ENCODE assay signal across 12 cellular contexts in genomic region chr4:98546910-98547544, GRCh38.
DNase-seq lines count a peak whose midpoint lies in the region; ATAC-seq and TF ChIP-seq lines count a peak whose summit lies in the region.
"Had no signal": no experiment of that assay in that cellular context is flagged by ENCODE, and none has a peak within 500 bp of the region (broad histone marks: within the 10 kb centered on the region; RNA-seq: fewer than 3 reads in every experiment).

No MANE protein-coding gene starts in this region.

- H3K79me1 ChIP-seq in IMR-90 (ENCODE audit: low read depth in 1 of 2, low read length in 2 of 2), result peaks cover 29 to 44% of the 10 kb centered on the region in 2 experiments

- H3K36me3 ChIP-seq in IMR-90 (ENCODE audit: control insufficient read depth, insufficient read depth, low read length), result no peaks in the 10 kb centered on the region; the same call in 1 of the 2 replicates

- no peak overlapping the region for H3K4me3 Mint-ChIP-seq in activated CD4-positive, alpha-beta memory T cell treated with anti-CD3 and anti-CD28 coated beads for 36 hours
- H3K4me3 Mint-ChIP-seq: activated T-cell treated with anti-CD3 and anti-CD28 coated beads, Interleukin-2, amount 50 U/mL, for 24 hours had no signal

- H2AK9ac ChIP-seq in IMR-90 (replicated peaks; ENCODE audit: low read depth, low read length, poor library complexity), result no peak overlapping the region

- peak overlapping the region; percentile 79 for H2AFZ ChIP-seq in IMR-90 (replicated peaks; ENCODE audit: low read length, poor library complexity)

- TF ChIP-seq POLR2A in IMR-90 (IDR thresholded peaks at IDR 0.05; ENCODE audit: low read depth, low read length), result no peak

- intact Hi-C loops in IMR-90 (cut with micrococcal nuclease) (loop anchor here (5.0 kb wide), 1 partner anchor 110 kb away; the partner anchor contains the start of gene TSPAN5), dorsolateral prefrontal cortex (cut with DNase I) (no loop called here)
- intact Hi-C loops in activated CD4-positive, alpha-beta memory T cell treated with anti-CD3 and anti-CD28 coated beads for 36 hours (cut with micrococcal nuclease), result no loop called here

- dilution Hi-C loops in IMR-90 (cut with HindIII; ENCODE audit: low sequenced_read_pairs, unreplicated experiment), result no loop called here

- no peak overlapping the region; the same call in 1 of the 2 replicates for H3K18ac ChIP-seq in IMR-90 (ENCODE audit: low read depth, low read length)

- H3K4me1 Mint-ChIP-seq in activated CD4-positive, alpha-beta memory T cell treated with anti-CD3 and anti-CD28 coated beads for 36 hours (ENCODE audit: low read depth), result peaks cover 20% of the 10 kb centered on the region

- no peak overlapping the region for H2BK15ac ChIP-seq in IMR-90 (ENCODE audit: low read depth, low read length)

- H3K4me2 ChIP-seq in IMR-90 (ENCODE audit: low read depth, low read length), result peak overlapping the region; percentile 81

- H3K56ac ChIP-seq in IMR-90 (ENCODE audit: extremely low read depth, insufficient read depth, low read length), result no peak overlapping the region; the same call in 1 of the 2 replicates

- no peaks in the 10 kb centered on the region for H3K9me3 ChIP-seq in IMR-90 (ENCODE audit: control insufficient read depth, insufficient read depth, low read length)

- TF ChIP-seq RAD21 in IMR-90 (IDR thresholded peaks at IDR 0.05; ENCODE audit: low read length), result 0 out of 2 replicates have a peak, but pooled peaks have one; percentile 12

- WGBS in IMR-90 (ENCODE audit: extremely low coverage in 2 of 2, insufficient read length in 1 of 2), 2 experiments, result 20% methylated on average over 6 of the region's 16 CpGs; no CpG with 5 or more reads in 1 of the 2 experiments

- POLR2A ChIA-PET in IMR-90 (lab: Charles Lee; ENCODE audit: unreplicated experiment), result no interaction called here
- POLR2A ChIA-PET in activated CD4-positive, alpha-beta memory T cell treated with anti-CD3 and anti-CD28 coated beads for 36 hours (lab: Charles Lee), result no interaction called here

- peak overlapping the region; percentile 27; the same call in 1 of the 2 replicates for H4K91ac ChIP-seq in IMR-90 (ENCODE audit: insufficient read depth, low read depth, low read length)

- H3K4ac ChIP-seq in IMR-90 (ENCODE audit: low read depth, low read length), result peak overlapping the region; percentile 63

- ATAC-seq in IMR-90 (ENCODE audit: low read depth) (peak; percentile 81), left lobe of liver (peak; percentile 88), GM21619 (IDR thresholded peaks at IDR 0.05; ENCODE audit: unreplicated experiment) (no peak)
- ATAC-seq in activated CD4-positive, CD25-positive, alpha-beta regulatory T cell treated with anti-CD3 and anti-CD28 coated beads, Interleukin-2, amount 50 U/mL, for 24 hours, result no peak

- peak overlapping the region in 1 of 2 experiments; percentile 73; a peak in 2 of 4 replicates for H4K8ac ChIP-seq in IMR-90 (ENCODE audit: low read depth in 2 of 2, low read length in 2 of 2)

- H3K9me3 Mint-ChIP-seq in activated CD4-positive, alpha-beta memory T cell treated with anti-CD3 and anti-CD28 coated beads for 36 hours, result peaks cover 4% of the 10 kb centered on the region

- no peaks in the 10 kb centered on the region; the same call in 1 of the 2 replicates for H3K4me1 ChIP-seq in IMR-90 (ENCODE audit: control insufficient read depth, insufficient read depth, low read length)

- H3K23ac ChIP-seq in IMR-90 (ENCODE audit: low read depth, low read length), result peak overlapping the region; percentile 75

- in situ Hi-C loops in IMR-90 (cut with MboI; ENCODE audit: low sequenced_read_pairs), result no loop called here

- peak overlapping the region; percentile 53 for H3K14ac ChIP-seq in IMR-90 (replicated peaks; ENCODE audit: low read depth, low read length)

- H2AK5ac ChIP-seq in IMR-90 (ENCODE audit: low read depth, low read length), result peak overlapping the region; percentile 37; the same call in 1 of the 2 replicates

- CTCF ChIA-PET in IMR-90 (lab: Yijun Ruan, JAX), result no interaction called here
- CTCF ChIA-PET in activated CD4-positive, alpha-beta memory T cell treated with anti-CD3 and anti-CD28 coated beads for 36 hours (lab: Charles Lee), result no interaction called here

- H3K27me3 ChIP-seq in IMR-90 (ENCODE audit: control insufficient read depth, insufficient read depth, low read length) (no peaks in the 10 kb centered on the region), dorsolateral prefrontal cortex (no peaks in the 10 kb centered on the region)

- H2BK120ac ChIP-seq in IMR-90 (ENCODE audit: low read depth, low read length), result peak overlapping the region; percentile 64

- peaks cover 3% of the 10 kb centered on the region for H3K9me1 ChIP-seq in IMR-90 (ENCODE audit: insufficient read depth, low read length)

- peak overlapping the region; percentile 2; the same call in 1 of the 2 replicates for H2BK20ac ChIP-seq in IMR-90 (ENCODE audit: low read depth, low read length)

- DNase-seq in IMR-90 (peak; percentile 54), dorsolateral prefrontal cortex (peak in 4 of 10 donors; percentile 44 to 67 (median 47)), left lobe of liver (ENCODE audit: low spot score) (no peak), superior temporal gyrus (ENCODE audit: extremely low spot score) (peak; percentile 57), T-helper 9 cell (no peak)
- no peak for DNase-seq in activated CD4-positive, alpha-beta memory T cell treated with anti-CD3 and anti-CD28 coated beads for 36 hours
- DNase-seq: activated T-cell treated with anti-CD3 and anti-CD28 coated beads, Interleukin-2, amount 50 U/mL, for 24 hours; mesendoderm; OCI-M1; stimulated activated naive CD4-positive, alpha-beta T cell treated with Interleukin-2 at 50 U/mL for 16 hours had no signal

- no peak for TF ChIP-seq CTCF in IMR-90 (conservative IDR thresholded peaks at IDR 0.05; ENCODE audit: low read depth, low read length)
- TF ChIP-seq CTCF in dorsolateral prefrontal cortex (IDR thresholded peaks at IDR 0.05 in 54 of 56, conservative IDR thresholded peaks at IDR 0.05 in 2 of 56; ENCODE audit: low read depth in 1 of 56, partially characterized antibody in 56 of 56), result peak in 35 of 56 donors; percentile 5 to 53 (median 27)

- H4K5ac ChIP-seq in IMR-90 (ENCODE audit: low read depth, low read length), result no peak overlapping the region; the same call in 1 of the 2 replicates

- peaks cover 8% of the 10 kb centered on the region for H3K36me3 Mint-ChIP-seq in activated CD4-positive, alpha-beta memory T cell treated with anti-CD3 and anti-CD28 coated beads for 36 hours

- peak overlapping the region; percentile 56 for H3K27ac ChIP-seq in IMR-90 (ENCODE audit: insufficient read depth, low read length)
- H3K27ac ChIP-seq in dorsolateral prefrontal cortex, result peak overlapping the region in 58 of 59 donors; percentile 3 to 87 (median 72)

- no peaks in the 10 kb centered on the region for H3K27me3 Mint-ChIP-seq in activated CD4-positive, alpha-beta memory T cell treated with anti-CD3 and anti-CD28 coated beads for 36 hours
- H3K27me3 Mint-ChIP-seq: activated T-cell treated with anti-CD3 and anti-CD28 coated beads, Interleukin-2, amount 50 U/mL, for 24 hours had no signal

- H3K27ac Mint-ChIP-seq in activated CD4-positive, alpha-beta memory T cell treated with anti-CD3 and anti-CD28 coated beads for 36 hours, result no peak overlapping the region
- H3K27ac Mint-ChIP-seq: activated T-cell treated with anti-CD3 and anti-CD28 coated beads, Interleukin-2, amount 50 U/mL, for 24 hours had no signal

- no peak overlapping the region for H2BK5ac ChIP-seq in IMR-90 (ENCODE audit: low read depth, low read length, poor library complexity, severe bottlenecking)

- peak overlapping the region; percentile 15 for H3K9ac ChIP-seq in IMR-90 (ENCODE audit: low read depth, low read length)

- no TSS peak for BruUV-seq in IMR-90 (replicated peaks; lab: Mats Ljungman, UMichigan)

- H3K4me3 ChIP-seq in IMR-90 (ENCODE audit: insufficient read depth, low read depth, low read length), result peak overlapping the region; percentile 26
- peak overlapping the region; percentile 9 to 70 (median 48) for H3K4me3 ChIP-seq in dorsolateral prefrontal cortex

- 0 out of 2 replicates have a peak, but pooled peaks cover 3% of the 10 kb centered on the region for H4K20me1 ChIP-seq in IMR-90 (ENCODE audit: insufficient read depth, low read length)

TF ChIP-seq in IMR-90, 13 proteins besides CTCF, POLR2A, EP300 and RAD21:
- no peak for TF ChIP-seq NFE2L2 (IDR thresholded peaks at IDR 0.05; ENCODE audit: low read depth, low read length)
- TF ChIP-seq ELK1 (IDR thresholded peaks at IDR 0.05; ENCODE audit: borderline replicate concordance, low read depth, low read length), result no peak
- TF ChIP-seq RCOR1 (IDR thresholded peaks at IDR 0.05; ENCODE audit: insufficient replicate concordance, low read length), result no peak
- TF ChIP-seq SMC3 (IDR thresholded peaks at IDR 0.05; ENCODE audit: low read depth, low read length), result no peak
- TF ChIP-seq BHLHE40 (IDR thresholded peaks at IDR 0.05; ENCODE audit: low read depth, low read length), result no peak
- TF ChIP-seq MXI1 (IDR thresholded peaks at IDR 0.05; ENCODE audit: borderline replicate concordance, low read depth, low read length), result no peak
- TF ChIP-seq FOS (IDR thresholded peaks at IDR 0.05; ENCODE audit: low read depth, low read length), result no peak
- no peak for TF ChIP-seq USF2 (IDR thresholded peaks at IDR 0.05; ENCODE audit: low read depth, low read length)
- no peak for TF ChIP-seq RFX5 (IDR thresholded peaks at IDR 0.05; ENCODE audit: low read depth, low read length)
TF ChIP-seq in IMR-90: peak in this region for 0.

Comparison
In these comparisons a context has a peak if more than half of its experiments do, and no peak if none do; other contexts are left out.
1. ATAC-seq: peak in IMR-90 (single experiment) and left lobe of liver (single experiment); none in activated CD4-positive, CD25-positive, alpha-beta regulatory T cell treated with anti-CD3 and anti-CD28 coated beads, Interleukin-2, amount 50 U/mL, for 24 hours (0 of 2) and GM21619 (single experiment).
2. DNase-seq: peak in IMR-90 (single experiment) and superior temporal gyrus (single experiment); none in left lobe of liver (single experiment), T-helper 9 cell (single experiment) and activated CD4-positive, alpha-beta memory T cell treated with anti-CD3 and anti-CD28 coated beads for 36 hours (single experiment).